21 cellular contexts compared by ENCODE assay signal in the genomic region with DNA sequence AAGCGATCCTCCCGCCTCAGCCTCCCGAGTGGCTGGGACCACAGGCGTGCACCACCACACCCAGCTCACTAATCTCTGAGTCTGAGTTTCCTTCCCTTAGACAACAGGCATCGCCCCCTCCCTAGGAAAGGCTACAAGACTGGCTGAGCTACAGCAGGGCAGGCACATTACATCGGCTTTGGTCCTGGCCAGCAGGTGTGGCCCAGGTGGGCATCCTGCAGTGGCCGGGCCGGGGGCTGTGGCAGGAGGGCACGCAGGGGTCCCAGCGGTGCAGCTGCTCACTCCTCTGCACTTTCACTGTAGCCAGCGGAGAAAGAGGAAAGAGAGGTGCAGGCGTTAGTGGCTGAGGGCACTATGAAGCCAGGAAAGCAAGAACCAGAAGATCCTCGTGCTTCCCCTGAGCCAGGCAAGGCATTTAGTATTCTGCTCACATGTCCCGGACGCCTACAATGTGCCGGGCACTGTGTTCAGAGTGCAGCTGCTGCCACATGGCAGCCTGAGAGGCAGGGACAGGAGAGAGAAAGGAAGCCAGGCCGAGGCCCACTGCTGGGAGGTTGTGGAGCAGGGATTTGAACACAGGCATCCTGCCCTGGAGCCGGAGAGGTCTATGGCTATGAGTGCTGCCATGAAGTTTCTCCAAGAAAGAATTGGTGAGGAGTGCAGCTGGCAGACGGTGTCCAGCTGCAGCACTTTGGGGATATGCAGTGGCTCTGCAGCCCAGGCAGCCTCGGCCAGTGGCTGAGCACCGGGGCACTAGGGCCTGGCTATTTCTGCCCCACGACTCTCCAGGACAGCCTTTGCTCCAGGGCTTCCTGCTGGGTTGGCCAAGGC. TPM values are rescaled to one million over a fixed set of nuclear protein-coding genes. Genes with fewer than 3 reads are reported as not detected.
A peak's percentile ranks its signal among the peaks of the same experiment; 100 is the strongest.
DNase-seq lines count a peak whose midpoint lies in the region; ATAC-seq and TF ChIP-seq lines count a peak whose summit lies in the region.
"Had no signal": no experiment of that assay in that cellular context is flagged by ENCODE, and none has a peak within 500 bp of the region (broad histone marks: within the 10 kb centered on the region; RNA-seq: fewer than 3 reads in every experiment).

No MANE protein-coding gene starts in this region.

- POLR2A ChIA-PET in activated B cell treated with CpG ODN at 0.5 μM for 24 hours (lab: Charles Lee) (no interaction called here), PC-9 (lab: Charles Lee; ENCODE audit: unreplicated experiment) (no interaction called here)

- H3K9me3 ChIP-seq in NT2/D1 (ENCODE audit: insufficient read depth, low read length) (no peaks in the 10 kb centered on the region), ovary (no peaks in the 10 kb centered on the region), PC-9 (ENCODE audit: insufficient read depth, low read depth) (no peaks in the 10 kb centered on the region), testis (no peaks in the 10 kb centered on the region), tibial nerve (no peaks in the 10 kb centered on the region)
- H3K9me3 ChIP-seq: BLaER1 had no signal

- no peaks in the 10 kb centered on the region for H3K4me1 Mint-ChIP-seq in activated B cell treated with CpG ODN at 0.5 μM for 24 hours
- H3K4me1 Mint-ChIP-seq: CD8-positive, alpha-beta memory T cell had no signal

- H2AFZ ChIP-seq in PC-9, result no peak overlapping the region
- H2AFZ ChIP-seq: GM23248 had no signal

- no peaks in the 10 kb centered on the region for H3K36me3 Mint-ChIP-seq in activated B cell treated with CpG ODN at 0.5 μM for 24 hours (ENCODE audit: low read depth)
- H3K36me3 Mint-ChIP-seq: CD8-positive, alpha-beta memory T cell had no signal

- no peaks in the 10 kb centered on the region for H3F3A ChIP-seq in PC-9 (ENCODE audit: insufficient read depth, low read depth)

- H3K4me1 ChIP-seq in NT2/D1 (ENCODE audit: insufficient read depth, insufficient read length) (peaks cover 20% of the 10 kb centered on the region), ovary (ENCODE audit: insufficient read depth) (no peaks in the 10 kb centered on the region), PC-9 (replicated peaks; ENCODE audit: insufficient read depth) (0 out of 2 replicates have a peak, but pooled peaks cover 5% of the 10 kb centered on the region), testis (no peaks in the 10 kb centered on the region), tibial nerve (peaks cover 0 to 10% (median 0%) of the 10 kb centered on the region in 4 donors)

- H3K36me3 ChIP-seq in NT2/D1 (ENCODE audit: insufficient read depth, insufficient read length, low read length) (peaks cover 6% of the 10 kb centered on the region), ovary (no peaks in the 10 kb centered on the region), PC-9 (ENCODE audit: low read depth) (no peaks in the 10 kb centered on the region), testis (ENCODE audit: low read depth, missing control alignments) (no peaks in the 10 kb centered on the region), tibial nerve (no peaks in the 10 kb centered on the region)
- H3K36me3 ChIP-seq: BLaER1 had no signal

- no peak overlapping the region for H3K4me2 ChIP-seq in PC-9
- H3K4me2 ChIP-seq: BLaER1, KMS-11 had no signal

- H3K27ac Mint-ChIP-seq in activated B cell treated with CpG ODN at 0.5 μM for 24 hours, result no peak overlapping the region
- H3K27ac Mint-ChIP-seq: CD8-positive, alpha-beta memory T cell; HFFc6 had no signal

- H3K4me3 ChIP-seq in NT2/D1 (ENCODE audit: insufficient read length, low read depth) (no peak overlapping the region), ovary (no peak overlapping the region), PC-9 (no peak overlapping the region), testis (no peak overlapping the region), tibial nerve (no peak overlapping the region)
- H3K4me3 ChIP-seq: BLaER1, GM23248 had no signal

- no peak overlapping the region for H3K4me3 Mint-ChIP-seq in activated B cell treated with CpG ODN at 0.5 μM for 24 hours
- H3K4me3 Mint-ChIP-seq: CD8-positive, alpha-beta memory T cell; HFFc6 had no signal

- TF ChIP-seq CTCF in activated B cell treated with CpG ODN at 0.5 μM for 24 hours (IDR thresholded peaks at IDR 0.05), result no peak
- no peak for TF ChIP-seq CTCF in ovary (IDR thresholded peaks at IDR 0.05)
- no peak for TF ChIP-seq CTCF in PC-9 (conservative IDR thresholded peaks at IDR 0.05)
- TF ChIP-seq CTCF in testis (IDR thresholded peaks at IDR 0.05), result no peak
- no peak for TF ChIP-seq CTCF in tibial nerve (IDR thresholded peaks at IDR 0.05)

- no peaks in the 10 kb centered on the region for H3K9me2 ChIP-seq in PC-9 (ENCODE audit: insufficient read depth)

- H3K79me2 ChIP-seq in PC-9 (ENCODE audit: low read depth), result no peaks in the 10 kb centered on the region

- no peak for TF ChIP-seq POLR2A in ovary (IDR thresholded peaks at IDR 0.05)
- TF ChIP-seq POLR2A in testis (IDR thresholded peaks at IDR 0.05), result no peak
- TF ChIP-seq POLR2A in tibial nerve (IDR thresholded peaks at IDR 0.05), result no peak

- intact Hi-C loops in activated B cell treated with CpG ODN at 0.5 μM for 24 hours (cut with micrococcal nuclease), result no loop called here
- intact Hi-C loops in left ventricle myocardium superior (cut with micrococcal nuclease), result no loop called here
- intact Hi-C loops in ovary (cut with DNase I), result no loop called here
- intact Hi-C loops in PC-9 (cut with micrococcal nuclease; ENCODE audit: unreplicated experiment), result no loop called here
- intact Hi-C loops in testis (cut with DNase I; ENCODE audit: low total_unique reads), result no loop called here

- ATAC-seq in activated B cell treated with CpG ODN at 0.5 μM for 24 hours (ENCODE audit: low read depth) (no peak), left ventricle myocardium superior (peak; percentile 15)
- ATAC-seq: Panc1 had no signal

- H4K20me1 ChIP-seq in PC-9 (ENCODE audit: insufficient read depth), result no peaks in the 10 kb centered on the region
- H4K20me1 ChIP-seq: BLaER1 had no signal

- TF ChIP-seq EP300 in ovary (IDR thresholded peaks at IDR 0.05), result no peak
- TF ChIP-seq EP300 in tibial nerve (IDR thresholded peaks at IDR 0.05), result no peak

- H3K9ac ChIP-seq in NT2/D1 (ENCODE audit: insufficient read length, low read depth), result peak overlapping the region; percentile 27
- H3K9ac ChIP-seq: BLaER1, GM23248, KMS-11 had no signal

- no peak overlapping the region for H3K27ac ChIP-seq in ovary
- no peak overlapping the region for H3K27ac ChIP-seq in PC-9
- H3K27ac ChIP-seq in testis, result no peak overlapping the region
- no peak overlapping the region for H3K27ac ChIP-seq in tibial nerve
- H3K27ac ChIP-seq: BLaER1, GM23248, KMS-11 had no signal

- DNase-seq in NT2/D1 (ENCODE audit: low read depth, low spot score) (no peak), activated B cell treated with CpG ODN at 0.5 μM for 24 hours (peak; percentile 8), left ventricle myocardium superior (peak; percentile 46), ovary (peak in 3 of 5 donors; percentile 5 to 21 (median 9)), PC-9 (no peak), testis (no peak), tibial nerve (ENCODE audit: low spot score in 2 of 2) (no peak)
- DNase-seq: CD8-positive, alpha-beta memory T cell; DND-41; GF-D8; GM23248; HFFc6; NCI-H1092; NCI-H187; NCI-H446; NCI-H748 treated with DMSO at 0.1 percent for 48 hours; SHP77 treated with DMSO at 0.1 percent for 48 hours had no signal

- H3K27me3 ChIP-seq in NT2/D1 (ENCODE audit: insufficient read depth, insufficient read length) (no peaks in the 10 kb centered on the region), ovary (no peaks in the 10 kb centered on the region), PC-9 (ENCODE audit: insufficient read depth, low read depth) (peaks cover 32% of the 10 kb centered on the region; the same call in 1 of the 2 replicates), testis (no peaks in the 10 kb centered on the region), tibial nerve (no peaks in the 10 kb centered on the region)
- H3K27me3 ChIP-seq: BLaER1 had no signal

- CTCF ChIA-PET in activated B cell treated with CpG ODN at 0.5 μM for 24 hours (lab: Charles Lee) (no interaction called here), PC-9 (lab: Charles Lee) (no interaction called here)

- 84 to 87% (median 86%) methylated on average over 22 of the region's 22 CpGs for WGBS in ovary, 3 donors
- WGBS in testis, 2 donors, result 88 to 90% methylated on average over 18 to 22 of the region's 22 CpGs
- 73 to 81% methylated on average over 19 to 20 of the region's 22 CpGs for WGBS in tibial nerve, 2 donors

- H3K27me3 Mint-ChIP-seq in activated B cell treated with CpG ODN at 0.5 μM for 24 hours, result no peaks in the 10 kb centered on the region

- no TSS peak for BruUV-seq in PC-9 (replicated peaks; lab: Mats Ljungman, UMichigan)

- H3K9me3 Mint-ChIP-seq in activated B cell treated with CpG ODN at 0.5 μM for 24 hours, result no peaks in the 10 kb centered on the region
- H3K9me3 Mint-ChIP-seq: CD8-positive, alpha-beta memory T cell; HFFc6 had no signal

RNA-seq across cellular contexts. Expression of gene GRIP2, which starts 22.3 kb away (rescaled TPM):
- total RNA-seq in activated B cell treated with CpG ODN at 0.5 μM for 24 hours (not detected in 2 replicates), left ventricle myocardium superior (37.0 TPM), ovary (10 to 100 TPM in 2 of 7 donors, 1 to 10 TPM in 5; 1.1 to 19.4 (median 5.4) TPM), PC-9 (2021) (not detected in 2 replicates), testis (1 to 10 TPM; 2.4 to 2.7 TPM), tibial nerve (1 to 10 TPM in 2 of 4 donors, under 1 TPM in 2; 0.21 to 1.5 (median 0.99) TPM)
- polyA plus RNA-seq in ovary (10 to 100 TPM in 1 of 2 donors, 1 to 10 TPM in 1; 1.6 to 11.2 TPM), testis (ENCODE audit: insufficient read depth, low read depth, low replicate concordance) (3.2 TPM)
- total RNA-seq: CD8-positive, alpha-beta memory T cell; MCF 10A had no signal
- polyA plus RNA-seq: CD8-positive, alpha-beta memory T cell had no signal

Comparison
In these comparisons a context has a peak if more than half of its experiments do, and no peak if none do; other contexts are left out.
1. DNase-seq: peak in activated B cell treated with CpG ODN at 0.5 μM for 24 hours (single experiment), left ventricle myocardium superior (single experiment) and ovary (3 of 5); none in NT2/D1 (single experiment), PC-9 (0 of 2), testis (single experiment) and tibial nerve (0 of 2).